In the genomic region with DNA sequence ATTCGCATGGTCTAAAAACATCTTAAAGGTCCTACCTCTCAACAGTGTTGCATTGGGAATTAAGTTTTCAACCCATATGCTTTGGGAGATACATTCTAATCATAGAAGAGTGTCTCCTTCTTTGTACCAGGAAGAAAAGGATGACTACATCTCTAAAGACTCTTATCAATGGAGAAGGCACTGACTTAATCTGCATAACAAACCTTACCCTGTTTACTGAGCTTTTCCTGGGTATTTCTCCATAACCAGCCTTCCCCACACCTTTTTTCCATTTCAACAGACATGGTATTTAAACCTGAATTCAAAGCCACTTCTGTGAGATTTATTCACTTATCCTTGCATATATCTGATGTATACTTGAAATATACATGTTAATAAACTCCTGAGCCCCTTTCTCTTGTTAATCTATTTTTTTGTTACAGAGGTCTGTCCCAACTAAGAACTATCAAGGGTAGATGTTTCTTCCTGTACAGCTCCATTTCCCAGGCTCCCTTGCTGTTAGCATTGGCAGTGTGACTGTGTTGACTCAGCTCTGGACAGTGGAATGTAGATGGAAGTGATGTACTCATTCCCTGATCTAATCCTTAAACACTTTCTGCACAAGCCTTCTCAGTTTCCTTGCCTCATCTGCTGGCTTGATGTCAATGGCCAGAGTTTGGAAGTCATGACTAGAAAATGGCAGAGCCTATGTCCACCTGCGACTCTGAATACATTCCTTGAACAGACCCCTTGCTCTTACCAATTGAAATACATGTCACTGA, we compare ENCODE assay signal across 14 cellular contexts.
DNase-seq lines count a peak whose midpoint lies in the region; ATAC-seq, FAIRE-seq and TF ChIP-seq lines count a peak whose summit lies in the region.
"Had no signal": no experiment of that assay in that cellular context is flagged by ENCODE, and none has a peak within 500 bp of the region (broad histone marks: within the 10 kb centered on the region; RNA-seq: fewer than 3 reads in every experiment).

No MANE protein-coding gene starts in this region.

- DNase-seq in GM04503 (ENCODE audit: low read depth) (peak; percentile 84), RWPE2 (ENCODE audit: low spot score) (no peak), esophagus muscularis mucosa (ENCODE audit: extremely low spot score) (no peak), psoas muscle (no peak), T-helper 1 cell (no peak), frontal cortex (ENCODE audit: low spot score in 2 of 2) (no peak)
- DNase-seq: CD8-positive, alpha-beta memory T cell; esophagus squamous epithelium; NCI-H1417 treated with DMSO at 0.1 percent for 48 hours; pancreas; T-helper 17 cell had no signal

- no peak for TF ChIP-seq POLR2A in esophagus muscularis mucosa (IDR thresholded peaks at IDR 0.05; ENCODE audit: low read depth)

- H3K9me3 ChIP-seq in RWPE2 (ENCODE audit: severe bottlenecking) (no peaks in the 10 kb centered on the region), esophagus muscularis mucosa (no peaks in the 10 kb centered on the region), psoas muscle (no peaks in the 10 kb centered on the region)
- H3K9me3 ChIP-seq: esophagus squamous epithelium, pancreas, thoracic aorta had no signal

- peak; percentile 55 for ATAC-seq in RWPE2 (ENCODE audit: low read depth)
- peak; percentile 58 to 75 (median 66) for ATAC-seq in psoas muscle
- no peak for ATAC-seq in HG03342 (IDR thresholded peaks at IDR 0.05; ENCODE audit: unreplicated experiment)
- ATAC-seq in HG03097 (IDR thresholded peaks at IDR 0.05; ENCODE audit: low FRiP score, unreplicated experiment) = no peak
- ATAC-seq: T-helper 17 cell had no signal

- H3K27me3 ChIP-seq in RWPE2 (ENCODE audit: insufficient read depth, poor library complexity, severe bottlenecking) (no peaks in the 10 kb centered on the region), esophagus muscularis mucosa (no peaks in the 10 kb centered on the region), psoas muscle (ENCODE audit: insufficient read depth in 3 of 3, low read length in 2 of 3) (no peaks in the 10 kb centered on the region)
- H3K27me3 ChIP-seq: esophagus squamous epithelium, pancreas had no signal

- no peak overlapping the region for H3K27ac ChIP-seq in RWPE2 (ENCODE audit: poor library complexity, severe bottlenecking)
- H3K27ac ChIP-seq in esophagus muscularis mucosa (replicated peaks in 1 of 4) = peak overlapping the region; percentile 39 to 61 (median 50)
- peak overlapping the region; percentile 47 for H3K27ac ChIP-seq in psoas muscle
- H3K27ac ChIP-seq: pancreas had no signal

- H3K36me3 ChIP-seq in RWPE2 (ENCODE audit: low read depth) (no peaks in the 10 kb centered on the region), esophagus muscularis mucosa (no peaks in the 10 kb centered on the region), psoas muscle (ENCODE audit: insufficient read depth in 1 of 2, low read depth in 1 of 2) (no peaks in the 10 kb centered on the region)
- H3K36me3 ChIP-seq: esophagus squamous epithelium, pancreas, thoracic aorta had no signal

- TF ChIP-seq EP300 in esophagus muscularis mucosa (IDR thresholded peaks at IDR 0.05) = no peak

- intact Hi-C loops in esophagus muscularis mucosa (cut with DNase I) (loop anchor here (5.0 kb wide), 1 partner anchor 64 kb away; no protein-coding TSS in a partner anchor), psoas muscle (cut with DNase I) (no loop called here)

- H3K4me3 ChIP-seq in RWPE2 (ENCODE audit: severe bottlenecking) (no peak overlapping the region), esophagus muscularis mucosa (no peak overlapping the region), psoas muscle (no peak overlapping the region)
- H3K4me3 ChIP-seq: esophagus squamous epithelium, pancreas, thoracic aorta had no signal

- H3K4me1 ChIP-seq in RWPE2 (ENCODE audit: insufficient read depth, poor library complexity, severe bottlenecking) = peaks cover 18% of the 10 kb centered on the region
- peaks cover 0 to 34% (median 30%) of the 10 kb centered on the region in 4 donors for H3K4me1 ChIP-seq in esophagus muscularis mucosa
- no peaks in the 10 kb centered on the region for H3K4me1 ChIP-seq in psoas muscle
- H3K4me1 ChIP-seq: pancreas had no signal

- TF ChIP-seq CTCF in RWPE2 (IDR thresholded peaks at IDR 0.05; ENCODE audit: poor library complexity, severe bottlenecking) (no peak), esophagus muscularis mucosa (IDR thresholded peaks at IDR 0.05) (no peak), psoas muscle (IDR thresholded peaks at IDR 0.05) (no peak)

- no peak for FAIRE-seq in frontal cortex (lab: Jason Lieb, UNC)
- FAIRE-seq: pancreas had no signal

- 72% methylated on average over 2 of the region's 2 CpGs for WGBS in esophagus muscularis mucosa
- WGBS in psoas muscle, 3 donors = 84 to 88% (median 88%) methylated on average over 2 of the region's 2 CpGs

Comparison
In these comparisons a context has a peak if more than half of its experiments do, and no peak if none do; other contexts are left out.
1. ATAC-seq: peak in RWPE2 (single experiment) and psoas muscle (4 of 4); none in HG03342 (single experiment) and HG03097 (single experiment).